In genomic region chr22:49970528-49971231, GRCh38 we compare ENCODE assay signal across 1 cellular context.
TF ChIP-seq lines count a peak whose summit lies in the region.

No MANE protein-coding gene starts in this region.

TF ChIP-seq in K562, 482 proteins besides CTCF, POLR2A, EP300 and RAD21 (continued from another document and continues in another):
- TF ChIP-seq, protein P1, sequence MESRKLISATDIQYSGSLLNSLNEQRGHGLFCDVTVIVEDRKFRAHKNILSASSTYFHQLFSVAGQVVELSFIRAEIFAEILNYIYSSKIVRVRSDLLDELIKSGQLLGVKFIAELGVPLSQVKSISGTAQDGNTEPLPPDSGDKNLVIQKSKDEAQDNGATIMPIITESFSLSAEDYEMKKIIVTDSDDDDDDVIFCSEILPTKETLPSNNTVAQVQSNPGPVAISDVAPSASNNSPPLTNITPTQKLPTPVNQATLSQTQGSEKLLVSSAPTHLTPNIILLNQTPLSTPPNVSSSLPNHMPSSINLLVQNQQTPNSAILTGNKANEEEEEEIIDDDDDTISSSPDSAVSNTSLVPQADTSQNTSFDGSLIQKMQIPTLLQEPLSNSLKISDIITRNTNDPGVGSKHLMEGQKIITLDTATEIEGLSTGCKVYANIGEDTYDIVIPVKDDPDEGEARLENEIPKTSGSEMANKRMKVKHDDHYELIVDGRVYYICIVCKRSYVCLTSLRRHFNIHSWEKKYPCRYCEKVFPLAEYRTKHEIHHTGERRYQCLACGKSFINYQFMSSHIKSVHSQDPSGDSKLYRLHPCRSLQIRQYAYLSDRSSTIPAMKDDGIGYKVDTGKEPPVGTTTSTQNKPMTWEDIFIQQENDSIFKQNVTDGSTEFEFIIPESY (CRISPR knock-in tag; IDR thresholded peaks at IDR 0.05): no peak; the same call in 1 of the 2 replicates
- no peak for TF ChIP-seq THRAP3 (IDR thresholded peaks at IDR 0.05; ENCODE audit: borderline replicate concordance)
- TF ChIP-seq TBP (optimal IDR thresholded peaks at IDR 0.05; ENCODE audit: low read depth, low read length): peak; percentile 52
- TF ChIP-seq CHCHD3 (CRISPR knock-in tag; IDR thresholded peaks at IDR 0.05): no peak
- no peak for TF ChIP-seq ZNF146 (CRISPR knock-in tag; IDR thresholded peaks at IDR 0.05; ENCODE audit: unreplicated experiment)
- TF ChIP-seq NELFE (IDR thresholded peaks at IDR 0.05; ENCODE audit: insufficient read depth, insufficient read length): no peak
- TF ChIP-seq, protein P2, sequence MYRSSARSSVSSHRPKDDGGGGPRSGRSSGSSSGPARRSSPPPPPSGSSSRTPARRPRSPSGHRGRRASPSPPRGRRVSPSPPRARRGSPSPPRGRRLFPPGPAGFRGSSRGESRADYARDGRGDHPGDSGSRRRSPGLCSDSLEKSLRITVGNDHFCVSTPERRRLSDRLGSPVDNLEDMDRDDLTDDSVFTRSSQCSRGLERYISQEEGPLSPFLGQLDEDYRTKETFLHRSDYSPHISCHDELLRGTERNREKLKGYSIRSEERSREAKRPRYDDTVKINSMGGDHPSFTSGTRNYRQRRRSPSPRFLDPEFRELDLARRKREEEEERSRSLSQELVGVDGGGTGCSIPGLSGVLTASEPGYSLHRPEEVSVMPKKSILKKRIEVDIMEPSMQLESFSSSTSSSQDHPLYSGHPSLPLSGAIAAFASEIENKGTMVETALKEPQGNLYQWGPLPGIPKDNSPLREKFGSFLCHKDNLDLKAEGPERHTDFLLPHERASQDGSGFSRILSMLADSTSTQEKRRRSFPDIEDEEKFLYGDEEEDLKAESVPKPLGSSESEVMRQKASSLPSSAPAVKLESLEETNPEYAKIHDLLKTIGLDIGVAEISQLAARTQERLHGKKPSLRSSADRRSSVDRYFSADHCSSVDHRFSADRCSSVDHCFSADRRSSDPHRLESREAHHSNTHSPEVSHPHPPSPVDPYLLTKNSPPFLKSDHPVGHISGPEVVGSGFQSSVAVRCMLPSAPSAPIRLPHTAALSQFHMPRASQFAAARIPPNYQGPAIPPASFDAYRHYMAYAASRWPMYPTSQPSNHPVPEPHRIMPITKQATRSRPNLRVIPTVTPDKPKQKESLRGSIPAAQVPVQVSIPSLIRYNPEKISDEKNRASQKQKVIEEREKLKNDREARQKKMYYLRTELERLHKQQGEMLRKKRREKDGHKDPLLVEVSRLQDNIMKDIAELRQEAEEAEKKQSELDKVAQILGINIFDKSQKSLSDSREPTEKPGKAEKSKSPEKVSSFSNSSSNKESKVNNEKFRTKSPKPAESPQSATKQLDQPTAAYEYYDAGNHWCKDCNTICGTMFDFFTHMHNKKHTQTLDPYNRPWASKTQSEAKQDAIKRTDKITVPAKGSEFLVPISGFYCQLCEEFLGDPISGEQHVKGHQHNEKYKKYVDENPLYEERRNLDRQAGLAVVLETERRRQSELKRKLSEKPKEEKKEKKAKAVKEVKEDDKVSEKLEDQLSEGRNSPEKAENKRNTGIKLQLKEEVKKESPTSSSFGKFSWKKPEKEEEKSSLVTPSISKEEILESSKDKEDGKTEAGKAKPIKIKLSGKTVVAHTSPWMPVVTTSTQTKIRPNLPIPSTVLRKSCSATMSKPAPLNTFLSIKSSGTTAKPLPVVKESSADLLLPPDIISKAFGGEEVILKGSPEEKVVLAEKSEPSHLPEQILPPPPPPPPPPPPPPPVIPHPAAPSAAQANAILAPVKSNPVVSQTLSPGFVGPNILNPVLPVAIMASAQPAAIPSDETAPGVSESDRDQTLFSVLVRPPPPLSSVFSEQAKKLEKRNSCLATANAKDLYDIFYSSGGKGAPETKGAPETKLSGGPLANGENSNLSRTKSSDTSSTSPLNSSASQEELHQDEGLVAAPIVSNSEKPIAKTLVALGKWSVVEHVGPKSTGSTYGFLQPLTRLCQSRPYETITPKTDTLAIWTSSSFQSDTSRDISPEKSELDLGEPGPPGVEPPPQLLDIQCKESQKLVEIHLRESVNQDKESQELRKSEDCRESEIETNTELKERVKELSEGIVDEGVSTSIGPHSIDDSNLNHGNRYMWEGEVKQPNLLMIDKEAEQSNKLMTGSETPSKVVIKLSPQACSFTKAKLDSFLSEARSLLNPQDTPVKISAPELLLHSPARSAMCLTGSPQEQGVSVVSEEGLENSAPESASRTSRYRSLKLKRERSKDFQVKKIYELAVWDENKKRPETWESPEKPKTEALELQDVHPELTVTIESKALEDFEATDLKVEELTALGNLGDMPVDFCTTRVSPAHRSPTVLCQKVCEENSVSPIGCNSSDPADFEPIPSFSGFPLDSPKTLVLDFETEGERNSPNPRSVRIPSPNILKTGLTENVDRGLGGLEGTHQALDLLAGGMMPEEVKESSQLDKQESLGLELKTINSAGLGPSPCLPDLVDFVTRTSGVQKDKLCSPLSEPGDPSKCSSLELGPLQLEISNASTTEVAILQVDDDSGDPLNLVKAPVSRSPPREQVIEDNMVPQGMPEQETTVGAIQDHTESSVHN (IDR thresholded peaks at IDR 0.05; ENCODE audit: borderline replicate concordance in 1 of 2, low read depth in 1 of 2): peak in 1 of 2 experiments; percentile 97; a peak in 2 of 4 replicates
- TF ChIP-seq POLR2H (tag; IDR thresholded peaks at IDR 0.05; ENCODE audit: low read depth): peak; percentile 47; the same call in 1 of the 2 replicates
- no peak for TF ChIP-seq PTRF (tag; IDR thresholded peaks at IDR 0.05)
- TF ChIP-seq PRPF4 (IDR thresholded peaks at IDR 0.05; ENCODE audit: insufficient read depth, low read depth, low read length, poor library complexity, severe bottlenecking): no peak
- no peak for TF ChIP-seq MCM5 (IDR thresholded peaks at IDR 0.05; ENCODE audit: low read depth)
- TF ChIP-seq NRF1 (conservative IDR thresholded peaks at IDR 0.05 in 1 of 2, IDR thresholded peaks at IDR 0.05 in 1 of 2): no peak
- TF ChIP-seq KDM1A (IDR thresholded peaks at IDR 0.05): peak in 1 of 2 experiments; percentile 99; a peak in 2 of 4 replicates
- peak; percentile 71; the same call in 1 of the 2 replicates for TF ChIP-seq ARID2 (IDR thresholded peaks at IDR 0.05)
- no peak for TF ChIP-seq EZH2 (IDR thresholded peaks at IDR 0.05; ENCODE audit: borderline replicate concordance, low read depth, low read length)
- TF ChIP-seq CEBPZ (IDR thresholded peaks at IDR 0.05; ENCODE audit: borderline replicate concordance, low read depth, low read length): no peak
- TF ChIP-seq, protein P3, sequence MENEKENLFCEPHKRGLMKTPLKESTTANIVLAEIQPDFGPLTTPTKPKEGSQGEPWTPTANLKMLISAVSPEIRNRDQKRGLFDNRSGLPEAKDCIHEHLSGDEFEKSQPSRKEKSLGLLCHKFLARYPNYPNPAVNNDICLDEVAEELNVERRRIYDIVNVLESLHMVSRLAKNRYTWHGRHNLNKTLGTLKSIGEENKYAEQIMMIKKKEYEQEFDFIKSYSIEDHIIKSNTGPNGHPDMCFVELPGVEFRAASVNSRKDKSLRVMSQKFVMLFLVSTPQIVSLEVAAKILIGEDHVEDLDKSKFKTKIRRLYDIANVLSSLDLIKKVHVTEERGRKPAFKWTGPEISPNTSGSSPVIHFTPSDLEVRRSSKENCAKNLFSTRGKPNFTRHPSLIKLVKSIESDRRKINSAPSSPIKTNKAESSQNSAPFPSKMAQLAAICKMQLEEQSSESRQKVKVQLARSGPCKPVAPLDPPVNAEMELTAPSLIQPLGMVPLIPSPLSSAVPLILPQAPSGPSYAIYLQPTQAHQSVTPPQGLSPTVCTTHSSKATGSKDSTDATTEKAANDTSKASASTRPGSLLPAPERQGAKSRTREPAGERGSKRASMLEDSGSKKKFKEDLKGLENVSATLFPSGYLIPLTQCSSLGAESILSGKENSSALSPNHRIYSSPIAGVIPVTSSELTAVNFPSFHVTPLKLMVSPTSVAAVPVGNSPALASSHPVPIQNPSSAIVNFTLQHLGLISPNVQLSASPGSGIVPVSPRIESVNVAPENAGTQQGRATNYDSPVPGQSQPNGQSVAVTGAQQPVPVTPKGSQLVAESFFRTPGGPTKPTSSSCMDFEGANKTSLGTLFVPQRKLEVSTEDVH (IDR thresholded peaks at IDR 0.05; ENCODE audit: low read depth, partially characterized antibody): no peak
- no peak for TF ChIP-seq HOMEZ (CRISPR knock-in tag; IDR thresholded peaks at IDR 0.05)
- TF ChIP-seq, protein P4, sequence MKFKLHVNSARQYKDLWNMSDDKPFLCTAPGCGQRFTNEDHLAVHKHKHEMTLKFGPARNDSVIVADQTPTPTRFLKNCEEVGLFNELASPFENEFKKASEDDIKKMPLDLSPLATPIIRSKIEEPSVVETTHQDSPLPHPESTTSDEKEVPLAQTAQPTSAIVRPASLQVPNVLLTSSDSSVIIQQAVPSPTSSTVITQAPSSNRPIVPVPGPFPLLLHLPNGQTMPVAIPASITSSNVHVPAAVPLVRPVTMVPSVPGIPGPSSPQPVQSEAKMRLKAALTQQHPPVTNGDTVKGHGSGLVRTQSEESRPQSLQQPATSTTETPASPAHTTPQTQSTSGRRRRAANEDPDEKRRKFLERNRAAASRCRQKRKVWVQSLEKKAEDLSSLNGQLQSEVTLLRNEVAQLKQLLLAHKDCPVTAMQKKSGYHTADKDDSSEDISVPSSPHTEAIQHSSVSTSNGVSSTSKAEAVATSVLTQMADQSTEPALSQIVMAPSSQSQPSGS (CRISPR knock-in tag; IDR thresholded peaks at IDR 0.05): peak; percentile 75; the same call in 1 of the 2 replicates
- TF ChIP-seq, protein P5, sequence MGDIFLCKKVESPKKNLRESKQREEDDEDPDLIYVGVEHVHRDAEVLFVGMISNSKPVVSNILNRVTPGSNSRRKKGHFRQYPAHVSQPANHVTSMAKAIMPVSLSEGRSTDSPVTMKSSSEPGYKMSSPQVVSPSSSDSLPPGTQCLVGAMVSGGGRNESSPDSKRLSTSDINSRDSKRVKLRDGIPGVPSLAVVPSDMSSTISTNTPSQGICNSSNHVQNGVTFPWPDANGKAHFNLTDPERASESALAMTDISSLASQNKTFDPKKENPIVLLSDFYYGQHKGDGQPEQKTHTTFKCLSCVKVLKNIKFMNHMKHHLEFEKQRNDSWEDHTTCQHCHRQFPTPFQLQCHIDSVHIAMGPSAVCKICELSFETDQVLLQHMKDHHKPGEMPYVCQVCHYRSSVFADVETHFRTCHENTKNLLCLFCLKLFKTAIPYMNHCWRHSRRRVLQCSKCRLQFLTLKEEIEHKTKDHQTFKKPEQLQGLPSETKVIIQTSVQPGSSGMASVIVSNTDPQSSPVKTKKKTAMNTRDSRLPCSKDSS (IDR thresholded peaks at IDR 0.05; ENCODE audit: low read depth, partially characterized antibody): no peak
- TF ChIP-seq, protein P6, sequence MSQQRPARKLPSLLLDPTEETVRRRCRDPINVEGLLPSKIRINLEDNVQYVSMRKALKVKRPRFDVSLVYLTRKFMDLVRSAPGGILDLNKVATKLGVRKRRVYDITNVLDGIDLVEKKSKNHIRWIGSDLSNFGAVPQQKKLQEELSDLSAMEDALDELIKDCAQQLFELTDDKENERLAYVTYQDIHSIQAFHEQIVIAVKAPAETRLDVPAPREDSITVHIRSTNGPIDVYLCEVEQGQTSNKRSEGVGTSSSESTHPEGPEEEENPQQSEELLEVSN (IDR thresholded peaks at IDR 0.05; ENCODE audit: borderline replicate concordance in 1 of 2, extremely low read depth in 1 of 2, insufficient read depth in 1 of 2, insufficient read length in 1 of 2, low read depth in 1 of 2, low read length in 1 of 2, poor library complexity in 1 of 2, severe bottlenecking in 1 of 2): peak in 1 of 2 experiments; percentile 84
- TF ChIP-seq, protein P7, sequence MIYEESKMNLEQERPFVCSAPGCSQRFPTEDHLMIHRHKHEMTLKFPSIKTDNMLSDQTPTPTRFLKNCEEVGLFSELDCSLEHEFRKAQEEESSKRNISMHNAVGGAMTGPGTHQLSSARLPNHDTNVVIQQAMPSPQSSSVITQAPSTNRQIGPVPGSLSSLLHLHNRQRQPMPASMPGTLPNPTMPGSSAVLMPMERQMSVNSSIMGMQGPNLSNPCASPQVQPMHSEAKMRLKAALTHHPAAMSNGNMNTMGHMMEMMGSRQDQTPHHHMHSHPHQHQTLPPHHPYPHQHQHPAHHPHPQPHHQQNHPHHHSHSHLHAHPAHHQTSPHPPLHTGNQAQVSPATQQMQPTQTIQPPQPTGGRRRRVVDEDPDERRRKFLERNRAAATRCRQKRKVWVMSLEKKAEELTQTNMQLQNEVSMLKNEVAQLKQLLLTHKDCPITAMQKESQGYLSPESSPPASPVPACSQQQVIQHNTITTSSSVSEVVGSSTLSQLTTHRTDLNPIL (CRISPR knock-in tag; IDR thresholded peaks at IDR 0.05): no peak
- TF ChIP-seq POLR2AphosphoS2 (IDR thresholded peaks at IDR 0.05; ENCODE audit: low read length): no peak
- no peak for TF ChIP-seq ZNF3 (CRISPR knock-in tag; IDR thresholded peaks at IDR 0.05)
- no peak for TF ChIP-seq CBX8 (IDR thresholded peaks at IDR 0.05; ENCODE audit: borderline replicate concordance, extremely low read depth, low read depth, low read length, poor library complexity, severe bottlenecking)
- TF ChIP-seq TRIM24 (IDR thresholded peaks at IDR 0.05): peak; percentile 24 to 63; a peak in 3 of 4 replicates
- TF ChIP-seq ZFP36 (IDR thresholded peaks at IDR 0.05; ENCODE audit: low read depth, low read length, partially characterized antibody): no peak
- no peak for TF ChIP-seq ZNF41 (CRISPR knock-in tag; conservative IDR thresholded peaks at IDR 0.05)
- no peak for TF ChIP-seq SMC3 (conservative IDR thresholded peaks at IDR 0.05; ENCODE audit: insufficient read depth, low read depth, low read length)
